In the genomic region with DNA sequence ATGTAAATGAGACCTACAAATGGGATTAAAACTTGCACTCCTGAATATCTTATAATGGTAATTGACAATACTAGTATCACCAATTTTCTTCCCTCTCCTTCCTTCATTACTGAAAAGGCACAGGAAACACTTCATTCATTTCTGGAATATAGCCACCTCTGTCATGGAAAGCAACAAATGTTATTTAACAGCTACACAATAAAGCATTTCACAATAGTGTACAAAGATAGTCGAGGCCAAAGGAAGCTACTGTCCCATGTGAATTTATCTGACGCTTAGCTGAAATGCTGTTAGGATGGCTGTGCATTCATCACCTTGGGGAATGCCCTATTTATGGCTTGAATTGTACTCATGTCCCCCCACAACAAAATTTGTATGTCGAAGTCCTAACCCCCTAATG, we compare ENCODE assay signal across 16 cellular contexts. TPM values are rescaled to one million over a fixed set of nuclear protein-coding genes. Genes with fewer than 3 reads are reported as not detected.
DNase-seq lines count a peak whose midpoint lies in the region; ATAC-seq, FAIRE-seq and TF ChIP-seq lines count a peak whose summit lies in the region.
"Had no signal": no experiment of that assay in that cellular context is flagged by ENCODE, and none has a peak within 500 bp of the region (broad histone marks: within the 10 kb centered on the region; RNA-seq: fewer than 3 reads in every experiment).

No MANE protein-coding gene starts in this region.

- H3K9me3 ChIP-seq in right lobe of liver (no peaks in the 10 kb centered on the region), small intestine (ENCODE audit: control insufficient read depth, low read depth) (no peaks in the 10 kb centered on the region)
- H3K9me3 ChIP-seq: A549, Caco-2, SJCRH30 had no signal

- H3K4me3 ChIP-seq in AG10803 (ENCODE audit: low read length), result no peak overlapping the region
- no peak overlapping the region for H3K4me3 ChIP-seq in right lobe of liver
- H3K4me3 ChIP-seq in small intestine (ENCODE audit: low read depth in 1 of 2, low read length in 2 of 2), result no peak overlapping the region
- H3K4me3 ChIP-seq: A549, SJCRH30 had no signal

- H3K36me3 ChIP-seq in right lobe of liver, result no peaks in the 10 kb centered on the region
- H3K36me3 ChIP-seq in small intestine (ENCODE audit: control insufficient read depth in 2 of 2, insufficient read depth in 2 of 2, low read length in 2 of 2), result no peaks in the 10 kb centered on the region
- H3K36me3 ChIP-seq: SJCRH30 had no signal

- no peak for FAIRE-seq in small intestine (lab: Jason Lieb, UNC)
- FAIRE-seq: A549, GM19239 had no signal

- TF ChIP-seq CTCF in AG10803 (conservative IDR thresholded peaks at IDR 0.05; ENCODE audit: low read length) (no peak), right lobe of liver (IDR thresholded peaks at IDR 0.05) (no peak)

- TF ChIP-seq POLR2A in right lobe of liver (IDR thresholded peaks at IDR 0.05) (no peak), erythroblast (IDR thresholded peaks at IDR 0.05; ENCODE audit: low read length) (no peak)

- ATAC-seq in right lobe of liver (peak; percentile 48 to 79 (median 74)), HG03432 (IDR thresholded peaks at IDR 0.05; ENCODE audit: unreplicated experiment) (no peak)

- H3K4me1 ChIP-seq in right lobe of liver (peaks cover 0 to 12% (median 0%) of the 10 kb centered on the region in 4 donors), small intestine (ENCODE audit: control insufficient read depth in 2 of 2, insufficient read depth in 1 of 2, low read depth in 1 of 2, low read length in 1 of 2) (no peaks in the 10 kb centered on the region)
- H3K4me1 ChIP-seq: Caco-2 had no signal

- 31% methylated on average over 3 of the region's 3 CpGs for WGBS in right lobe of liver (ENCODE audit: insufficient coverage, low coverage, low lambda C conversion rate, missing lambda C conversion rate)
- 60 to 70% (median 60%) methylated on average over 3 of the region's 3 CpGs for WGBS in small intestine, 3 donors

- DNase-seq in AG10803 (ENCODE audit: low read depth) (peak; percentile 33), LHCN-M2 (ENCODE audit: low read depth) (peak; percentile 9), fibroblast of gingiva (ENCODE audit: low read depth) (peak; percentile 13), right lobe of liver (no peak), small intestine (no peak), erythroblast (lab: John Stamatoyannopoulos, UW) (no peak), SK-N-DZ (ENCODE audit: low spot score) (no peak)
- DNase-seq: Caco-2; CD4-positive, CD25-positive, alpha-beta regulatory T cell; H9; NCI-H187 had no signal

- H3K27me3 ChIP-seq in right lobe of liver (no peaks in the 10 kb centered on the region), small intestine (ENCODE audit: control insufficient read depth in 2 of 2, insufficient read depth in 2 of 2, low read length in 2 of 2) (no peaks in the 10 kb centered on the region)
- H3K27me3 ChIP-seq: SJCRH30 had no signal

- intact Hi-C loops in right lobe of liver (cut with DNase I), result no loop called here

- H3K27ac ChIP-seq in right lobe of liver (no peak overlapping the region), small intestine (ENCODE audit: low read depth in 1 of 2, low read length in 1 of 2) (no peak overlapping the region)
- H3K27ac ChIP-seq: A549, RWPE1 had no signal

RNA-seq across cellular contexts. Expression of gene KLF7, which starts 23.3 kb away (rescaled TPM):
- 11.4 and 11.6 TPM in 2 replicates for total RNA-seq in LHCN-M2 (2014; rRNA removed)
- 8.2 TPM for polyA plus RNA-seq in LHCN-M2 (2012)
- total RNA-seq in right lobe of liver, result 10 to 100 TPM in 3 of 6 experiments, 1 to 10 TPM in 3; 3.3 to 14.2 (median 10.2) TPM
- polyA plus RNA-seq in small intestine, result 1 to 10 TPM; 1.1 to 10.0 (median 8.1) TPM
- 18.2 and 23.0 TPM in 2 replicates for polyA plus RNA-seq in SK-N-DZ (2014; cell fraction: cytosol; rRNA removed)
- 9.6 and 24.4 TPM in 2 replicates for polyA plus RNA-seq in SK-N-DZ (2014; cell fraction: nucleus; rRNA removed)

Comparison
In these comparisons a context has a peak if more than half of its experiments do, and no peak if none do; other contexts are left out.
1. DNase-seq: peak in AG10803 (single experiment), LHCN-M2 (single experiment) and fibroblast of gingiva (single experiment); none in right lobe of liver (0 of 3), small intestine (single experiment), erythroblast (0 of 2) and SK-N-DZ (single experiment).